8 cellular contexts compared by ENCODE assay signal in genomic region chr4:110510955-110511544, GRCh38. TPM values are rescaled to one million over a fixed set of nuclear protein-coding genes. Genes with fewer than 3 reads are reported as not detected.
DNase-seq lines count a peak whose midpoint lies in the region; ATAC-seq, FAIRE-seq and TF ChIP-seq lines count a peak whose summit lies in the region.

No MANE protein-coding gene starts in this region.

- H3K36me3 ChIP-seq in bronchial epithelial cell (ENCODE audit: control insufficient read depth, insufficient read depth, low read length): no peaks in the 10 kb centered on the region
- H3K36me3 ChIP-seq in aorta (ENCODE audit: control insufficient read depth in 1 of 2, insufficient read depth in 2 of 2, low read length in 1 of 2): no peaks in the 10 kb centered on the region

- H3K27ac ChIP-seq in 22Rv1: no peak overlapping the region
- no peak overlapping the region for H3K27ac ChIP-seq in aorta (ENCODE audit: low read depth in 1 of 2, low read length in 2 of 2)

- no peaks in the 10 kb centered on the region for H3K4me1 ChIP-seq in aorta (ENCODE audit: control insufficient read depth in 1 of 2, insufficient read depth in 2 of 2, low read length in 2 of 2)

- ATAC-seq in HG03159 (IDR thresholded peaks at IDR 0.05; ENCODE audit: unreplicated experiment) (peak; percentile 58), left colon (peak; percentile 72), aorta (ENCODE audit: low FRiP score) (peak; percentile 76)

- no peaks in the 10 kb centered on the region for H3K9me3 ChIP-seq in aorta (ENCODE audit: control insufficient read depth, low read length)

- peak; percentile 81 for TF ChIP-seq CTCF in 22Rv1 (IDR thresholded peaks at IDR 0.05)
- TF ChIP-seq CTCF in GM12873 (IDR thresholded peaks at IDR 0.05; ENCODE audit: insufficient read depth, low read depth, low read length, missing control alignments): peak; percentile 52
- TF ChIP-seq CTCF in bronchial epithelial cell (IDR thresholded peaks at IDR 0.05; ENCODE audit: insufficient read depth, low read length, severe bottlenecking): peak; percentile 41

- intact Hi-C loops in left colon (cut with DNase I, micrococcal nuclease) (loop anchor here (10.0 kb wide), 2 partner anchors 166 to 506 kb away; no protein-coding TSS in a partner anchor), aorta (cut with DNase I) (loop anchor here (2.0 kb wide), 2 partner anchors 506 to 512 kb away; no protein-coding TSS in a partner anchor)

- no peak overlapping the region for H3K4me3 ChIP-seq in bronchial epithelial cell (ENCODE audit: low read depth, low read length)
- no peak overlapping the region for H3K4me3 ChIP-seq in aorta (ENCODE audit: low read length in 2 of 2)

- DNase-seq in NCI-H69 (lab: John Stamatoyannopoulos, UW) (peak; percentile 61), bronchial epithelial cell (ENCODE audit: low read depth) (peak; percentile 71), left colon (no peak), aorta (no peak), UCSD-AML1 (lab: John Stamatoyannopoulos, UW; ENCODE audit: unreplicated experiment) (no peak)

- FAIRE-seq in bronchial epithelial cell (lab: Jason Lieb, UNC): no peak

- WGBS in aorta, 2 donors: 40% methylated on average over 4 of the region's 4 CpGs

- no peaks in the 10 kb centered on the region for H3K27me3 ChIP-seq in bronchial epithelial cell (ENCODE audit: control insufficient read depth, insufficient read depth, low read length)
- H3K27me3 ChIP-seq in aorta (ENCODE audit: control insufficient read depth in 1 of 2, insufficient read depth in 2 of 2, low read length in 1 of 2): no peaks in the 10 kb centered on the region

RNA-seq across cellular contexts. Expression of gene ENPEP, which starts 35.1 kb away (rescaled TPM):
- total RNA-seq in bronchial epithelial cell (not detected in 2 replicates), left colon (1 to 10 TPM; 1.6 to 2.0 TPM), aorta (1 to 10 TPM; 4.8 to 7.4 TPM)
- 1 to 10 TPM in 1 of 2 donors, not detected in 1; 4.3 TPM for polyA plus RNA-seq in aorta

Comparison
In these comparisons a context has a peak if more than half of its experiments do, and no peak if none do; other contexts are left out.
1. DNase-seq: peak in NCI-H69 (single experiment) and bronchial epithelial cell (single experiment); none in left colon (0 of 2), aorta (0 of 2) and UCSD-AML1 (single experiment).
2. Peak in every context shown above with its lines, with median percentiles within 50 percentile points of each other: CTCF ChIP-seq and ATAC-seq.